In the genomic region with DNA sequence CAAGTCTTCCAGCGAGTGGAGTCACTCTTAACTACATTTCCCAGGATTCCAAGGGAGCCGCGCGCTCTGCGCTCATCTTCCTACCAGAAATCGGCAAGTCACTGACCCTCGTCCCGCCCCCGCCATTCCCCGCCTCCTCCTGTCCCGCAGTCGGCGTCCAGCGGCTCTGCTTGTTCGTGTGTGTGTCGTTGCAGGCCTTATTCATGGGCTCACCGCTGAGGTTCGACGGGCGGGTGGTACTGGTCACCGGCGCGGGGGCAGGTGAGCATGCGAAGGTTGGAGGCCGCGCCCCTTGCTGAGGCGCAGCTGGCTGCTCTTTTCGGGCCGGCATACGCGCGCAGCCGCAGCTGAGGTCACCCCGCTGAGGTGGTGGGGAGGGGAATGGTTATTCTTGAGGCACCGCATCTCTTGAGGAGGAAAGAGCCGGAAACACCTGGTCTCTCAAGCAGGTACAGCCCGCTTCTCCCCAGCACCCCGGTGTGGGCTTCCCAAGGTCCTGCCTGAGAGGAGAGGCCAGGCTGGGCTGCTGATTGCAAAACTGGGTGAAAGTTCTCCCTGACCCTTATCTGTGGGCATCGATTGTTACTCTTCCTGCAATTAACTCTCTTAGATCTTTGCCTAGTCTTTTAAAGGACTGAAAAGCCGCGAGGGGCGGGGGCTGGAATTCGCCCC, we compare ENCODE assay signal across 1 cellular context.
A peak's percentile ranks its signal among the peaks of the same experiment; 100 is the strongest.
TF ChIP-seq lines count a peak whose summit lies in the region.

A gene with protein sequence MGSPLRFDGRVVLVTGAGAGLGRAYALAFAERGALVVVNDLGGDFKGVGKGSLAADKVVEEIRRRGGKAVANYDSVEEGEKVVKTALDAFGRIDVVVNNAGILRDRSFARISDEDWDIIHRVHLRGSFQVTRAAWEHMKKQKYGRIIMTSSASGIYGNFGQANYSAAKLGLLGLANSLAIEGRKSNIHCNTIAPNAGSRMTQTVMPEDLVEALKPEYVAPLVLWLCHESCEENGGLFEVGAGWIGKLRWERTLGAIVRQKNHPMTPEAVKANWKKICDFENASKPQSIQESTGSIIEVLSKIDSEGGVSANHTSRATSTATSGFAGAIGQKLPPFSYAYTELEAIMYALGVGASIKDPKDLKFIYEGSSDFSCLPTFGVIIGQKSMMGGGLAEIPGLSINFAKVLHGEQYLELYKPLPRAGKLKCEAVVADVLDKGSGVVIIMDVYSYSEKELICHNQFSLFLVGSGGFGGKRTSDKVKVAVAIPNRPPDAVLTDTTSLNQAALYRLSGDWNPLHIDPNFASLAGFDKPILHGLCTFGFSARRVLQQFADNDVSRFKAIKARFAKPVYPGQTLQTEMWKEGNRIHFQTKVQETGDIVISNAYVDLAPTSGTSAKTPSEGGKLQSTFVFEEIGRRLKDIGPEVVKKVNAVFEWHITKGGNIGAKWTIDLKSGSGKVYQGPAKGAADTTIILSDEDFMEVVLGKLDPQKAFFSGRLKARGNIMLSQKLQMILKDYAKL (plus strand): TSS at position 125 of the 672 bp plus-strand sequence. CDS start 79 bp downstream, at position 204.

TF ChIP-seq in K562, 482 proteins besides CTCF, POLR2A, EP300 and RAD21 (continued from another document):
- TF ChIP-seq, protein P1, sequence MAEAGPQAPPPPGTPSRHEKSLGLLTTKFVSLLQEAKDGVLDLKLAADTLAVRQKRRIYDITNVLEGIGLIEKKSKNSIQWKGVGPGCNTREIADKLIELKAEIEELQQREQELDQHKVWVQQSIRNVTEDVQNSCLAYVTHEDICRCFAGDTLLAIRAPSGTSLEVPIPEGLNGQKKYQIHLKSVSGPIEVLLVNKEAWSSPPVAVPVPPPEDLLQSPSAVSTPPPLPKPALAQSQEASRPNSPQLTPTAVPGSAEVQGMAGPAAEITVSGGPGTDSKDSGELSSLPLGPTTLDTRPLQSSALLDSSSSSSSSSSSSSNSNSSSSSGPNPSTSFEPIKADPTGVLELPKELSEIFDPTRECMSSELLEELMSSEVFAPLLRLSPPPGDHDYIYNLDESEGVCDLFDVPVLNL (CRISPR knock-in tag; IDR thresholded peaks at IDR 0.05; ENCODE audit: low read depth), result peak; percentile 82; the same call in 1 of the 2 replicates
- TF ChIP-seq SMARCE1 (IDR thresholded peaks at IDR 0.05), result 0 out of 2 replicates have a peak, but pooled peaks have one; percentile 37
